In the genomic region with DNA sequence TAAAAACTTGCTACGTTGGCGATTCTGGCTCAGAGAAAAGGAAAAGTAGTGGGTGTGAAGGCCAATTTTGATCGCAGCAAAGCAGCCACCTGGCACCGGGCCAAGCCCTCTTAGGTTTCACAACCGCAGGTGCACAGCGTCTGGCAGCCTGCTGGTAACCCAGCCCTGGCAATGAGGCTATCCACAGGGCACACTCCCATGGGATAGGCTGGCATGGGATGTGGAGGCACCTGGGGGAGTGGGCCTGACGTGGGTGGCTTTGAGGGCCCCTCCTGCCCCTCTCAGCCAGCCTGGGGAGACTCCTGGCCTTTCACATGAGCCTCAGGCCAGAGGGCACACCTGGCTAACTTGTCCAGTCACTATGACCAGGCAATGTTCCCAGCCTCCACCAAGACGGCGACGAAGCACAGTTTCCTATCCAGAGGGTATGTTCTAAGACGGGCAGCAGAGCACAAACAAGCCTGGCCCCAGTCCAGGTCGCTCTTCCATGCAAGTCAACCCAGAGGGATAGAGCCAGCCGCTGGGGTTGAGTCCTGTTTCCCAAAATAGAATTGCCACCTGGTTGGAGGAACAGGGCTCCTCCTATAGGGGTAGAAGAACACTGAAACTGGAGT, we compare ENCODE assay signal across 8 cellular contexts. TPM values are rescaled to one million over a fixed set of nuclear protein-coding genes. Genes with fewer than 3 reads are reported as not detected.
DNase-seq lines count a peak whose midpoint lies in the region; ATAC-seq, FAIRE-seq and TF ChIP-seq lines count a peak whose summit lies in the region.

No MANE protein-coding gene starts in this region.

- H3K4me3 Mint-ChIP-seq in activated CD4-positive, alpha-beta memory T cell treated with anti-CD3 and anti-CD28 coated beads, Interleukin-2, amount 10 ng/mL, durations not matched to agents 7 days and 5 days: no peak overlapping the region
- no peak overlapping the region for H3K4me3 Mint-ChIP-seq in endodermal cell

- no peaks in the 10 kb centered on the region for H3K4me1 ChIP-seq in endodermal cell (ENCODE audit: control insufficient read depth, insufficient read depth, low read length)

- no peaks in the 10 kb centered on the region for H3K27me3 ChIP-seq in kidney epithelial cell (ENCODE audit: control insufficient read depth, insufficient read depth, low read length)
- H3K27me3 ChIP-seq in endodermal cell (ENCODE audit: control insufficient read depth, insufficient read depth, low read length, poor library complexity, severe bottlenecking): no peaks in the 10 kb centered on the region

- ATAC-seq in GM21576 (IDR thresholded peaks at IDR 0.05; ENCODE audit: unreplicated experiment): peak; percentile 39

- peaks cover 14% of the 10 kb centered on the region for H3K4me1 Mint-ChIP-seq in activated CD4-positive, alpha-beta memory T cell treated with anti-CD3 and anti-CD28 coated beads, Interleukin-2, amount 10 ng/mL, durations not matched to agents 7 days and 5 days
- peaks cover 2% of the 10 kb centered on the region for H3K4me1 Mint-ChIP-seq in endodermal cell

- H3K4me3 ChIP-seq in kidney epithelial cell (ENCODE audit: low read depth, low read length) (no peak overlapping the region), endodermal cell (ENCODE audit: low read length) (no peak overlapping the region)

- TF ChIP-seq CTCF in kidney epithelial cell (IDR thresholded peaks at IDR 0.05; ENCODE audit: insufficient read depth, low read length, poor library complexity, severe bottlenecking): no peak
- TF ChIP-seq CTCF in endodermal cell (conservative IDR thresholded peaks at IDR 0.05): no peak

- FAIRE-seq in urothelium cell line (lab: Jason Lieb, UNC): no peak

- H3K27ac ChIP-seq in endodermal cell (ENCODE audit: low read depth, low read length): no peak overlapping the region

- intact Hi-C loops in posterior vena cava (cut with DNase I): loop anchor here (10.0 kb wide), 1 partner anchor 136 kb away; no protein-coding TSS in a partner anchor

- POLR2A ChIA-PET in activated CD4-positive, alpha-beta memory T cell treated with anti-CD3 and anti-CD28 coated beads, Interleukin-2, amount 10 ng/mL, durations not matched to agents 7 days and 5 days (lab: Charles Lee): no interaction called here

- H3K27me3 Mint-ChIP-seq in activated CD4-positive, alpha-beta memory T cell treated with anti-CD3 and anti-CD28 coated beads, Interleukin-2, amount 10 ng/mL, durations not matched to agents 7 days and 5 days: peaks cover 3% of the 10 kb centered on the region
- H3K27me3 Mint-ChIP-seq in endodermal cell (ENCODE audit: insufficient read depth): no peaks in the 10 kb centered on the region

- CTCF ChIA-PET in activated CD4-positive, alpha-beta memory T cell treated with anti-CD3 and anti-CD28 coated beads, Interleukin-2, amount 10 ng/mL, durations not matched to agents 7 days and 5 days (lab: Charles Lee): no interaction called here

- no peaks in the 10 kb centered on the region for H3K36me3 Mint-ChIP-seq in activated CD4-positive, alpha-beta memory T cell treated with anti-CD3 and anti-CD28 coated beads, Interleukin-2, amount 10 ng/mL, durations not matched to agents 7 days and 5 days (ENCODE audit: low read depth)
- peaks cover 12% of the 10 kb centered on the region for H3K36me3 Mint-ChIP-seq in endodermal cell (ENCODE audit: low read depth)

- peak overlapping the region; percentile 26 for H3K27ac Mint-ChIP-seq in activated CD4-positive, alpha-beta memory T cell treated with anti-CD3 and anti-CD28 coated beads, Interleukin-2, amount 10 ng/mL, durations not matched to agents 7 days and 5 days
- no peak overlapping the region for H3K27ac Mint-ChIP-seq in endodermal cell

- WGBS in endodermal cell (ENCODE audit: insufficient coverage in 1 of 2, insufficient read length in 1 of 2), 2 experiments: 94 to 97% methylated on average over 10 to 13 of the region's 13 CpGs

- H3K36me3 ChIP-seq in kidney epithelial cell (ENCODE audit: control insufficient read depth, insufficient read depth, low read length): no peaks in the 10 kb centered on the region
- no peaks in the 10 kb centered on the region for H3K36me3 ChIP-seq in endodermal cell (ENCODE audit: control insufficient read depth, insufficient read depth, low read length)

- no peaks in the 10 kb centered on the region for H3K9me3 Mint-ChIP-seq in activated CD4-positive, alpha-beta memory T cell treated with anti-CD3 and anti-CD28 coated beads, Interleukin-2, amount 10 ng/mL, durations not matched to agents 7 days and 5 days
- peaks cover 4% of the 10 kb centered on the region for H3K9me3 Mint-ChIP-seq in endodermal cell

- H3K9me3 ChIP-seq in endodermal cell (ENCODE audit: control insufficient read depth, low read length): no peaks in the 10 kb centered on the region

- no peak overlapping the region for H3K9ac ChIP-seq in endodermal cell (ENCODE audit: extremely low read depth, low read length, poor library complexity, severe bottlenecking)

- DNase-seq in COR-L47 (lab: John Stamatoyannopoulos, UW) (peak; percentile 100), NCI-H1930 (lab: John Stamatoyannopoulos, UW) (peak; percentile 56 to 79), kidney epithelial cell (ENCODE audit: low read depth) (peak; percentile 81), urothelium cell line (ENCODE audit: low spot score) (peak; percentile 80), endodermal cell (no peak), posterior vena cava (ENCODE audit: low spot score) (no peak)
- DNase-seq in activated CD4-positive, alpha-beta memory T cell treated with anti-CD3 and anti-CD28 coated beads, Interleukin-2, amount 10 ng/mL, durations not matched to agents 7 days and 5 days: peak; percentile 41

RNA-seq across cellular contexts. Expression of a gene that starts 19.0 kb away (rescaled TPM):
- total RNA-seq in activated CD4-positive, alpha-beta memory T cell treated with anti-CD3 and anti-CD28 coated beads, Interleukin-2, amount 10 ng/mL, durations not matched to agents 7 days and 5 days: 1 to 10 TPM; 1.7 to 2.0 TPM
- 7.7 and 7.8 TPM in 2 replicates for total RNA-seq in kidney epithelial cell
- total RNA-seq in endodermal cell: 10 to 100 TPM; 10.4 to 20.5 TPM
- polyA plus RNA-seq in endodermal cell (2013, experiment 1 of 2): 34.9 TPM
- 26.8 TPM for polyA plus RNA-seq in endodermal cell (2013, experiment 2 of 2)
- 10 to 100 TPM; 11.8 to 20.4 TPM for total RNA-seq in posterior vena cava

RNA-seq across cellular contexts. Expression of a gene that starts 38.6 kb away (rescaled TPM):
- total RNA-seq in activated CD4-positive, alpha-beta memory T cell treated with anti-CD3 and anti-CD28 coated beads, Interleukin-2, amount 10 ng/mL, durations not matched to agents 7 days and 5 days: 100 to 1,000 TPM; 220 to 223 TPM
- total RNA-seq in kidney epithelial cell (442 and 506 TPM in 2 replicates), endodermal cell (100 to 1,000 TPM; 316 to 356 TPM), posterior vena cava (100 to 1,000 TPM in 1 of 2 donors, 10 to 100 TPM in 1; 97.0 to 124 TPM)
- 335 TPM for polyA plus RNA-seq in endodermal cell (2013, experiment 1 of 2)
- 321 TPM for polyA plus RNA-seq in endodermal cell (2013, experiment 2 of 2)

RNA-seq across cellular contexts. Expression of a gene that starts 39.0 kb away (rescaled TPM):
- total RNA-seq in activated CD4-positive, alpha-beta memory T cell treated with anti-CD3 and anti-CD28 coated beads, Interleukin-2, amount 10 ng/mL, durations not matched to agents 7 days and 5 days: 10 to 100 TPM; 14.6 to 15.5 TPM
- total RNA-seq in kidney epithelial cell: 16.9 and 51.2 TPM in 2 replicates
- total RNA-seq in endodermal cell: 10 to 100 TPM; 19.2 to 27.7 TPM
- 14.0 TPM for polyA plus RNA-seq in endodermal cell (2013, experiment 1 of 2)
- polyA plus RNA-seq in endodermal cell (2013, experiment 2 of 2): 14.8 TPM
- 10 to 100 TPM; 10.6 to 17.2 TPM for total RNA-seq in posterior vena cava

Comparison
In these comparisons a context has a peak if more than half of its experiments do, and no peak if none do; other contexts are left out.
1. DNase-seq: peak in COR-L47 (single experiment), NCI-H1930 (2 of 2), activated CD4-positive, alpha-beta memory T cell treated with anti-CD3 and anti-CD28 coated beads, Interleukin-2, amount 10 ng/mL, durations not matched to agents 7 days and 5 days (single experiment), kidney epithelial cell (single experiment) and urothelium cell line (single experiment); none in endodermal cell (single experiment) and posterior vena cava (single experiment).